9 cellular contexts compared by ENCODE assay signal in the genomic region with DNA sequence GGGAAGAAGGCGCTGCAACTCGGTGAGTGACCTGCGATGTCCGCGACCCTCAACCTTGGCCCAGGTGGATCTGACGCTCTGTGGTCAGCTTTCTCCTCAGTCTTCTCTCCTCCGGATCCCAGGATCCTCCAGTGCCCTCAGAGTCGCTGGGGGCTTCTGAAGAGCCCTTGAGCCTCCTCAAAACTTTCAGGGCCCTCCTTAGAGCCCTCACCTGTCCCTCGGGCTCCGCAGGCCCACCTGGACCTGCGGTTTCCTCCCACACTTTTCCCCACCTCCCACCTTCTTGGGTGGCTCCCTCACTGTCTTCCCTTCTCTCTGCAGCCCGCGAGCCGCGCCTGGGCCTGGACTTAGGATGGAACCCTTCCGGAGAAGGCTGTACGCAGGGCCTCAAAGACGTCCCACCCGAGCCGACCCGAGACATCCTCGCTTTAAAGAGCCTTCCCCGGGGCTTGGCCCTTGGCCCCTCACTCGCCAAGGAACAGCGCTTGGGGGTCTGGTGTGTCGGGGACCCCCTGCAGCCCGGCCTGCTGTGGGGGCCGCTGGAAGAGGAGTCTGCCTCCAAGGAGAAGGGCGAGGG. TPM values are rescaled to one million over a fixed set of nuclear protein-coding genes. Genes with fewer than 3 reads are reported as not detected.
A peak's percentile ranks its signal among the peaks of the same experiment; 100 is the strongest.
DNase-seq lines count a peak whose midpoint lies in the region; ATAC-seq and TF ChIP-seq lines count a peak whose summit lies in the region.
"Had no signal": no experiment of that assay in that cellular context is flagged by ENCODE, and none has a peak within 500 bp of the region (broad histone marks: within the 10 kb centered on the region; RNA-seq: fewer than 3 reads in every experiment).

No MANE protein-coding gene starts in this region.

- under 1% methylated on average over 29 of the region's 29 CpGs for WGBS in HUES64

- H3K27me3 Mint-ChIP-seq in chondrocyte (ENCODE audit: low read depth): no peaks in the 10 kb centered on the region
- no peaks in the 10 kb centered on the region for H3K27me3 Mint-ChIP-seq in natural killer cell treated with Interleukin-12 subunit alpha and Interleukin-12 subunit beta and Interleukin-15 and Interleukin-18, amount 100 ng/mL, for 72 hours

- H3K4me3 ChIP-seq in HUES64 (ENCODE audit: low read length): peak overlapping the region; percentile 73

- DNase-seq in D341Med (ENCODE audit: low spot score) (peak; percentile 37), chondrocyte (ENCODE audit: low spot score) (no peak), NCI-H2081 treated with DMSO at 0.1 percent for 48 hours (lab: John Stamatoyannopoulos, UW) (no peak), Ammon's horn (ENCODE audit: low spot score) (no peak), NCI-H128 (lab: John Stamatoyannopoulos, UW; ENCODE audit: unreplicated experiment) (no peak), hypothalamus (lab: John Stamatoyannopoulos, UW) (no peak)
- DNase-seq in natural killer cell treated with Interleukin-12 subunit alpha and Interleukin-12 subunit beta and Interleukin-15 and Interleukin-18, amount 100 ng/mL, for 72 hours (ENCODE audit: low spot score): no peak

- peak overlapping the region; percentile 99 for H3K4me3 Mint-ChIP-seq in chondrocyte (ENCODE audit: unreplicated experiment)
- H3K4me3 Mint-ChIP-seq in natural killer cell treated with Interleukin-12 subunit alpha and Interleukin-12 subunit beta and Interleukin-15 and Interleukin-18, amount 100 ng/mL, for 72 hours: peak overlapping the region; percentile 93

- no peaks in the 10 kb centered on the region for H3K9me3 Mint-ChIP-seq in chondrocyte (ENCODE audit: low read depth)
- H3K9me3 Mint-ChIP-seq in natural killer cell treated with Interleukin-12 subunit alpha and Interleukin-12 subunit beta and Interleukin-15 and Interleukin-18, amount 100 ng/mL, for 72 hours: no peaks in the 10 kb centered on the region

- no peaks in the 10 kb centered on the region for H3K9me3 ChIP-seq in HUES64 (ENCODE audit: insufficient read depth, low read depth, low read length)

- peaks cover 5% of the 10 kb centered on the region; the same call in 1 of the 2 replicates for H3K4me1 ChIP-seq in HUES64 (ENCODE audit: insufficient read depth, low read length)

- no peaks in the 10 kb centered on the region for H3K27me3 ChIP-seq in HUES64 (ENCODE audit: insufficient read depth, low read length)

- TF ChIP-seq CTCF in chondrocyte (IDR thresholded peaks at IDR 0.05): no peak

- peaks cover 22% of the 10 kb centered on the region for H3K36me3 Mint-ChIP-seq in chondrocyte (ENCODE audit: low read depth)
- H3K36me3 Mint-ChIP-seq in natural killer cell treated with Interleukin-12 subunit alpha and Interleukin-12 subunit beta and Interleukin-15 and Interleukin-18, amount 100 ng/mL, for 72 hours: no peaks in the 10 kb centered on the region

- H3K36me3 ChIP-seq in HUES64 (ENCODE audit: insufficient read depth, low read length): peaks cover 42% of the 10 kb centered on the region

- peaks cover 65% of the 10 kb centered on the region for H3K4me1 Mint-ChIP-seq in chondrocyte (ENCODE audit: low read depth)
- peaks cover 35 to 39% of the 10 kb centered on the region in 2 donors for H3K4me1 Mint-ChIP-seq in natural killer cell treated with Interleukin-12 subunit alpha and Interleukin-12 subunit beta and Interleukin-15 and Interleukin-18, amount 100 ng/mL, for 72 hours (ENCODE audit: low read depth in 2 of 2)

- H3K9ac ChIP-seq in HUES64 (ENCODE audit: low read depth, low read length): peak overlapping the region; percentile 95

- no peak for ATAC-seq in natural killer cell treated with Interleukin-12 subunit alpha and Interleukin-12 subunit beta and Interleukin-15 and Interleukin-18, amount 100 ng/mL, for 72 hours

- peak overlapping the region; percentile 100 for H3K27ac Mint-ChIP-seq in chondrocyte (ENCODE audit: unreplicated experiment)
- peak overlapping the region; percentile 93 to 97 for H3K27ac Mint-ChIP-seq in natural killer cell treated with Interleukin-12 subunit alpha and Interleukin-12 subunit beta and Interleukin-15 and Interleukin-18, amount 100 ng/mL, for 72 hours

- H3K27ac ChIP-seq in HUES64 (ENCODE audit: low read depth, low read length): peak overlapping the region; percentile 95

RNA-seq across cellular contexts. Expression of a gene that starts 0.3 kb away (rescaled TPM):
- 8.2 TPM for polyA plus RNA-seq in HUES64 (2013, experiment 1 of 2)
- 7.7 TPM for polyA plus RNA-seq in HUES64 (2013, experiment 2 of 2)
- 12.3 to 15.5 TPM (median 14.6 TPM) in 3 replicates for total RNA-seq in chondrocyte
- total RNA-seq in natural killer cell treated with Interleukin-12 subunit alpha and Interleukin-12 subunit beta and Interleukin-15 and Interleukin-18, amount 100 ng/mL, for 72 hours: 10 to 100 TPM; 14.4 to 15.0 TPM

RNA-seq across cellular contexts. Expression of a gene that starts 0.7 kb away (rescaled TPM):
- polyA plus RNA-seq in HUES64 (2013, experiment 1 of 2): 28.9 TPM
- polyA plus RNA-seq in HUES64 (2013, experiment 2 of 2): 26.4 TPM
- 109 to 163 TPM (median 155 TPM) in 3 replicates for total RNA-seq in chondrocyte
- 10 to 100 TPM; 66.6 to 68.9 TPM for total RNA-seq in natural killer cell treated with Interleukin-12 subunit alpha and Interleukin-12 subunit beta and Interleukin-15 and Interleukin-18, amount 100 ng/mL, for 72 hours

RNA-seq across cellular contexts. Expression of a gene that starts 17.8 kb away (rescaled TPM):
- 0.20 TPM for polyA plus RNA-seq in HUES64 (2013, experiment 1 of 2)
- 0.44 TPM for polyA plus RNA-seq in HUES64 (2013, experiment 2 of 2)
- total RNA-seq in chondrocyte: 0.25 TPM in 1 of 3 replicates, not detected in the others
- under 1 TPM in 1 of 2 donors, not detected in 1; 0.17 TPM for total RNA-seq in natural killer cell treated with Interleukin-12 subunit alpha and Interleukin-12 subunit beta and Interleukin-15 and Interleukin-18, amount 100 ng/mL, for 72 hours
- total RNA-seq: SK-MEL-5 had no signal
